ENCODE assay signal across 18 cellular contexts in the genomic region with DNA sequence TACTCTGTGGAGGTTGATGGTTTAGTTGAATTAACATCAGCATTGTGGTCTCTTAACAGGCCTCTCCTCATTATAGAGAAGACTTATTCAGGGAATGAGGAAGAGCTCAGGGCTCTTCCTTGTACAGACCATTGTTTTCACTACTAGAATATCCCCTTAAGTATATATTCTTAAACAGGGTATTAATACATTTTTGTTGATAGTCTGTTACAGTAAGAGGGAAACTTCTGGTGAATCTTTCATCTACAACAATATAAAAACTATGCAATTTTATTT.
"Had no signal": no experiment of that assay in that cellular context is flagged by ENCODE, and none has a peak within 500 bp of the region (broad histone marks: within the 10 kb centered on the region; RNA-seq: fewer than 3 reads in every experiment).

No MANE protein-coding gene starts in this region.

- H3K36me3 ChIP-seq: heart right ventricle, prostate gland, right atrium auricular region had no signal

- ATAC-seq: activated CD8-positive, alpha-beta memory T cell treated with anti-CD3 and anti-CD28 coated beads, Interleukin-2, amount 10 ng/mL, durations not matched to agents 7 days and 5 days; T-cell had no signal

- H3K4me1 ChIP-seq: prostate gland, right atrium auricular region had no signal

- H3K4me3 ChIP-seq: coronary artery, heart right ventricle, prostate gland, right atrium auricular region had no signal

- H3K4me2 ChIP-seq: SK-N-SH had no signal

- H3K27ac ChIP-seq: coronary artery, prostate gland, right atrium auricular region had no signal

- DNase-seq: activated B cell treated with CpG ODN at 0.5 μM for 24 hours; activated CD4-positive, alpha-beta memory T cell treated with anti-CD3 and anti-CD28 coated beads, Interleukin-2, amount 10 ng/mL, durations not matched to agents 7 days and 5 days; activated CD4-positive, alpha-beta T cell treated with anti-CD3 and anti-CD28 coated beads for 48 hours; activated CD8-positive, alpha-beta memory T cell treated with anti-CD3 and anti-CD28 coated beads, Interleukin-2, amount 10 ng/mL, durations not matched to agents 7 days and 5 days; activated naive CD8-positive, alpha-beta T cell treated with anti-CD3 and anti-CD28 coated beads for 36 hours; amniotic stem cell; central memory CD4-positive, alpha-beta T cell; heart right ventricle; naive B cell; SK-N-SH; stimulated activated CD4-positive, alpha-beta T cell treated with anti-CD3 and anti-CD28 coated beads, Interleukin-2, amount 100 ng/mL, for 24 hours; stimulated activated naive CD4-positive, alpha-beta T cell treated with Interleukin-2 at 50 U/mL for 16 hours; substantia nigra; T-cell; trophoblast cell had no signal

- H3K9me3 ChIP-seq: heart right ventricle, prostate gland, right atrium auricular region, SK-N-SH had no signal

- H3K27me3 ChIP-seq: heart right ventricle, right atrium auricular region had no signal

- H3K9ac ChIP-seq: SK-N-SH had no signal
